1 cellular context compared by ENCODE assay signal in the genomic region with DNA sequence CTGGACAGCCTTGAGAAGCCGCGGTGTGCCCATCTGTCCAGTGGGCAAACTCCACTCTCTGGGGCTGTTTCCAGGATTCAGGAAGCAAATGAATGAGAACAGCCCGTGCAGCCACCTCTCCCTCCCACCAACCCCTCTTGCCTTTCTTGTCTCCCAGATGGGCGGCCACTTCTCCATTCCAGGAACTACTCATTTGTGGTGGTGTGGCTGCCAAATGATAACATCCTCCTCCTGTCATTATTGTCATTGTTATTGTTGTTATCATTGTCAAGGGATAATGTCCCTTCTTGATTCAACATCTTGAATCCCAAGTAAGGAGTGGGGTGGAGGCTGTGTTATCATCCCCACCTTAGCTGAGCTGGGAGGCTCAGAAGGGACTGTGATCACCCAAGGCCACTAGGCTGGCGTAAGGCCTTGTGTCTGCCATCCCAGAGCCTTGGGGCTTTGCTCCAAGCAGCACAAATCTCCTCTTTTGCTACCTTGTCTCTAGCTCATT.
TF ChIP-seq lines count a peak whose summit lies in the region.

No MANE protein-coding gene starts in this region.

TF ChIP-seq in K562, 482 proteins besides CTCF, POLR2A, EP300 and RAD21 (continued from another document and continues in another):
- TF ChIP-seq, protein P1, sequence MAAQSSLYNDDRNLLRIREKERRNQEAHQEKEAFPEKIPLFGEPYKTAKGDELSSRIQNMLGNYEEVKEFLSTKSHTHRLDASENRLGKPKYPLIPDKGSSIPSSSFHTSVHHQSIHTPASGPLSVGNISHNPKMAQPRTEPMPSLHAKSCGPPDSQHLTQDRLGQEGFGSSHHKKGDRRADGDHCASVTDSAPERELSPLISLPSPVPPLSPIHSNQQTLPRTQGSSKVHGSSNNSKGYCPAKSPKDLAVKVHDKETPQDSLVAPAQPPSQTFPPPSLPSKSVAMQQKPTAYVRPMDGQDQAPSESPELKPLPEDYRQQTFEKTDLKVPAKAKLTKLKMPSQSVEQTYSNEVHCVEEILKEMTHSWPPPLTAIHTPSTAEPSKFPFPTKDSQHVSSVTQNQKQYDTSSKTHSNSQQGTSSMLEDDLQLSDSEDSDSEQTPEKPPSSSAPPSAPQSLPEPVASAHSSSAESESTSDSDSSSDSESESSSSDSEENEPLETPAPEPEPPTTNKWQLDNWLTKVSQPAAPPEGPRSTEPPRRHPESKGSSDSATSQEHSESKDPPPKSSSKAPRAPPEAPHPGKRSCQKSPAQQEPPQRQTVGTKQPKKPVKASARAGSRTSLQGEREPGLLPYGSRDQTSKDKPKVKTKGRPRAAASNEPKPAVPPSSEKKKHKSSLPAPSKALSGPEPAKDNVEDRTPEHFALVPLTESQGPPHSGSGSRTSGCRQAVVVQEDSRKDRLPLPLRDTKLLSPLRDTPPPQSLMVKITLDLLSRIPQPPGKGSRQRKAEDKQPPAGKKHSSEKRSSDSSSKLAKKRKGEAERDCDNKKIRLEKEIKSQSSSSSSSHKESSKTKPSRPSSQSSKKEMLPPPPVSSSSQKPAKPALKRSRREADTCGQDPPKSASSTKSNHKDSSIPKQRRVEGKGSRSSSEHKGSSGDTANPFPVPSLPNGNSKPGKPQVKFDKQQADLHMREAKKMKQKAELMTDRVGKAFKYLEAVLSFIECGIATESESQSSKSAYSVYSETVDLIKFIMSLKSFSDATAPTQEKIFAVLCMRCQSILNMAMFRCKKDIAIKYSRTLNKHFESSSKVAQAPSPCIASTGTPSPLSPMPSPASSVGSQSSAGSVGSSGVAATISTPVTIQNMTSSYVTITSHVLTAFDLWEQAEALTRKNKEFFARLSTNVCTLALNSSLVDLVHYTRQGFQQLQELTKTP (IDR thresholded peaks at IDR 0.05; ENCODE audit: low read depth in 1 of 2, partially characterized antibody in 2 of 2): no peak
- TF ChIP-seq HEY1 (CRISPR knock-in tag; IDR thresholded peaks at IDR 0.05; ENCODE audit: borderline replicate concordance) (no peak), POLR3A (IDR thresholded peaks at IDR 0.05; ENCODE audit: borderline replicate concordance, extremely low read depth, insufficient read depth, insufficient read length) (no peak), ZNF707 (CRISPR knock-in tag; conservative IDR thresholded peaks at IDR 0.05) (peak; percentile 81), SMARCE1 (IDR thresholded peaks at IDR 0.05) (peak; percentile 47; the same call in 1 of the 2 replicates), CREM (IDR thresholded peaks at IDR 0.05; ENCODE audit: low read depth) (no peak), NFIC (IDR thresholded peaks at IDR 0.05) (peak; percentile 66), TRIM24 (IDR thresholded peaks at IDR 0.05) (peak in 1 of 2 experiments; percentile 62; a peak in 2 of 4 replicates), ZNF76 (CRISPR knock-in tag; IDR thresholded peaks at IDR 0.05; ENCODE audit: borderline replicate concordance) (no peak), HDGF (IDR thresholded peaks at IDR 0.05) (no peak), MYC (IDR thresholded peaks at IDR 0.05; ENCODE audit: low read depth, low read length) (peak; percentile 46; the same call in 1 of the 2 replicates), MYC (CRISPR knock-in tag; IDR thresholded peaks at IDR 0.05; ENCODE audit: borderline replicate concordance, low read depth) (no peak), ATF7 (IDR thresholded peaks at IDR 0.05) (peak; percentile 58), SAFB2 (IDR thresholded peaks at IDR 0.05; ENCODE audit: borderline replicate concordance, low read depth, low read length, severe bottlenecking) (no peak), RHOXF2B (CRISPR knock-in tag; conservative IDR thresholded peaks at IDR 0.05) (no peak), JUNB (CRISPR knock-in tag; conservative IDR thresholded peaks at IDR 0.05) (no peak), ZNF699 (CRISPR knock-in tag; IDR thresholded peaks at IDR 0.05; ENCODE audit: insufficient replicate concordance) (no peak), FOXK2 (conservative IDR thresholded peaks at IDR 0.05 in 1 of 2, IDR thresholded peaks at IDR 0.05 in 1 of 2; ENCODE audit: low read depth in 2 of 2) (peak; percentile 81 to 88), ARID1B (IDR thresholded peaks at IDR 0.05) (peak; percentile 92), ARHGAP35 (IDR thresholded peaks at IDR 0.05; ENCODE audit: partially characterized antibody) (no peak), HDAC6 (IDR thresholded peaks at IDR 0.05; ENCODE audit: low read depth, low read length) (no peak), YY1 (IDR thresholded peaks at IDR 0.05; ENCODE audit: borderline replicate concordance in 1 of 3, control insufficient read depth in 1 of 3, extremely low read depth in 1 of 3, insufficient read depth in 3 of 3, insufficient read length in 1 of 3, insufficient replicate concordance in 2 of 3, low read depth in 1 of 3, low read length in 2 of 3) (no peak), ZNF551 (CRISPR knock-in tag; IDR thresholded peaks at IDR 0.05) (no peak), NFE2 (IDR thresholded peaks at IDR 0.05; ENCODE audit: low read depth) (peak; percentile 64), TEAD2 (tag; IDR thresholded peaks at IDR 0.05) (no peak), TBP (optimal IDR thresholded peaks at IDR 0.05; ENCODE audit: low read depth, low read length) (peak; percentile 45), GTF2E2 (tag; IDR thresholded peaks at IDR 0.05) (no peak), TFAM (CRISPR knock-in tag; conservative IDR thresholded peaks at IDR 0.05) (no peak), NFE2L1 (tag; IDR thresholded peaks at IDR 0.05; ENCODE audit: borderline replicate concordance, low read depth) (no peak), HDAC2 (IDR thresholded peaks at IDR 0.05) (peak; percentile 86; the same call in 1 of the 2 replicates)
- TF ChIP-seq, protein P2, sequence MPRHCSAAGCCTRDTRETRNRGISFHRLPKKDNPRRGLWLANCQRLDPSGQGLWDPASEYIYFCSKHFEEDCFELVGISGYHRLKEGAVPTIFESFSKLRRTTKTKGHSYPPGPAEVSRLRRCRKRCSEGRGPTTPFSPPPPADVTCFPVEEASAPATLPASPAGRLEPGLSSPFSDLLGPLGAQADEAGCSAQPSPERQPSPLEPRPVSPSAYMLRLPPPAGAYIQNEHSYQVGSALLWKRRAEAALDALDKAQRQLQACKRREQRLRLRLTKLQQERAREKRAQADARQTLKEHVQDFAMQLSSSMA (CRISPR knock-in tag; IDR thresholded peaks at IDR 0.05): no peak
- TF ChIP-seq, protein P3, sequence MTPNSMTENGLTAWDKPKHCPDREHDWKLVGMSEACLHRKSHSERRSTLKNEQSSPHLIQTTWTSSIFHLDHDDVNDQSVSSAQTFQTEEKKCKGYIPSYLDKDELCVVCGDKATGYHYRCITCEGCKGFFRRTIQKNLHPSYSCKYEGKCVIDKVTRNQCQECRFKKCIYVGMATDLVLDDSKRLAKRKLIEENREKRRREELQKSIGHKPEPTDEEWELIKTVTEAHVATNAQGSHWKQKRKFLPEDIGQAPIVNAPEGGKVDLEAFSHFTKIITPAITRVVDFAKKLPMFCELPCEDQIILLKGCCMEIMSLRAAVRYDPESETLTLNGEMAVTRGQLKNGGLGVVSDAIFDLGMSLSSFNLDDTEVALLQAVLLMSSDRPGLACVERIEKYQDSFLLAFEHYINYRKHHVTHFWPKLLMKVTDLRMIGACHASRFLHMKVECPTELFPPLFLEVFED (CRISPR knock-in tag; conservative IDR thresholded peaks at IDR 0.05): no peak
- TF ChIP-seq, protein P4, sequence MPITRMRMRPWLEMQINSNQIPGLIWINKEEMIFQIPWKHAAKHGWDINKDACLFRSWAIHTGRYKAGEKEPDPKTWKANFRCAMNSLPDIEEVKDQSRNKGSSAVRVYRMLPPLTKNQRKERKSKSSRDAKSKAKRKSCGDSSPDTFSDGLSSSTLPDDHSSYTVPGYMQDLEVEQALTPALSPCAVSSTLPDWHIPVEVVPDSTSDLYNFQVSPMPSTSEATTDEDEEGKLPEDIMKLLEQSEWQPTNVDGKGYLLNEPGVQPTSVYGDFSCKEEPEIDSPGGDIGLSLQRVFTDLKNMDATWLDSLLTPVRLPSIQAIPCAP (CRISPR knock-in tag; IDR thresholded peaks at IDR 0.05; ENCODE audit: borderline replicate concordance): no peak
- TF ChIP-seq, protein P5, sequence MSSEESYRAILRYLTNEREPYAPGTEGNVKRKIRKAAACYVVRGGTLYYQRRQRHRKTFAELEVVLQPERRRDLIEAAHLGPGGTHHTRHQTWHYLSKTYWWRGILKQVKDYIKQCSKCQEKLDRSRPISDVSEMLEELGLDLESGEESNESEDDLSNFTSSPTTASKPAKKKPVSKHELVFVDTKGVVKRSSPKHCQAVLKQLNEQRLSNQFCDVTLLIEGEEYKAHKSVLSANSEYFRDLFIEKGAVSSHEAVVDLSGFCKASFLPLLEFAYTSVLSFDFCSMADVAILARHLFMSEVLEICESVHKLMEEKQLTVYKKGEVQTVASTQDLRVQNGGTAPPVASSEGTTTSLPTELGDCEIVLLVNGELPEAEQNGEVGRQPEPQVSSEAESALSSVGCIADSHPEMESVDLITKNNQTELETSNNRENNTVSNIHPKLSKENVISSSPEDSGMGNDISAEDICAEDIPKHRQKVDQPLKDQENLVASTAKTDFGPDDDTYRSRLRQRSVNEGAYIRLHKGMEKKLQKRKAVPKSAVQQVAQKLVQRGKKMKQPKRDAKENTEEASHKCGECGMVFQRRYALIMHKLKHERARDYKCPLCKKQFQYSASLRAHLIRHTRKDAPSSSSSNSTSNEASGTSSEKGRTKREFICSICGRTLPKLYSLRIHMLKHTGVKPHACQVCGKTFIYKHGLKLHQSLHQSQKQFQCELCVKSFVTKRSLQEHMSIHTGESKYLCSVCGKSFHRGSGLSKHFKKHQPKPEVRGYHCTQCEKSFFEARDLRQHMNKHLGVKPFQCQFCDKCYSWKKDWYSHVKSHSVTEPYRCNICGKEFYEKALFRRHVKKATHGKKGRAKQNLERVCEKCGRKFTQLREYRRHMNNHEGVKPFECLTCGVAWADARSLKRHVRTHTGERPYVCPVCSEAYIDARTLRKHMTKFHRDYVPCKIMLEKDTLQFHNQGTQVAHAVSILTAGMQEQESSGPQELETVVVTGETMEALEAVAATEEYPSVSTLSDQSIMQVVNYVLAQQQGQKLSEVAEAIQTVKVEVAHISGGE (CRISPR knock-in tag; IDR thresholded peaks at IDR 0.05): peak in 1 of 3 experiments; percentile 48; a peak in 1 of 6 replicates
- TF ChIP-seq, protein P6, sequence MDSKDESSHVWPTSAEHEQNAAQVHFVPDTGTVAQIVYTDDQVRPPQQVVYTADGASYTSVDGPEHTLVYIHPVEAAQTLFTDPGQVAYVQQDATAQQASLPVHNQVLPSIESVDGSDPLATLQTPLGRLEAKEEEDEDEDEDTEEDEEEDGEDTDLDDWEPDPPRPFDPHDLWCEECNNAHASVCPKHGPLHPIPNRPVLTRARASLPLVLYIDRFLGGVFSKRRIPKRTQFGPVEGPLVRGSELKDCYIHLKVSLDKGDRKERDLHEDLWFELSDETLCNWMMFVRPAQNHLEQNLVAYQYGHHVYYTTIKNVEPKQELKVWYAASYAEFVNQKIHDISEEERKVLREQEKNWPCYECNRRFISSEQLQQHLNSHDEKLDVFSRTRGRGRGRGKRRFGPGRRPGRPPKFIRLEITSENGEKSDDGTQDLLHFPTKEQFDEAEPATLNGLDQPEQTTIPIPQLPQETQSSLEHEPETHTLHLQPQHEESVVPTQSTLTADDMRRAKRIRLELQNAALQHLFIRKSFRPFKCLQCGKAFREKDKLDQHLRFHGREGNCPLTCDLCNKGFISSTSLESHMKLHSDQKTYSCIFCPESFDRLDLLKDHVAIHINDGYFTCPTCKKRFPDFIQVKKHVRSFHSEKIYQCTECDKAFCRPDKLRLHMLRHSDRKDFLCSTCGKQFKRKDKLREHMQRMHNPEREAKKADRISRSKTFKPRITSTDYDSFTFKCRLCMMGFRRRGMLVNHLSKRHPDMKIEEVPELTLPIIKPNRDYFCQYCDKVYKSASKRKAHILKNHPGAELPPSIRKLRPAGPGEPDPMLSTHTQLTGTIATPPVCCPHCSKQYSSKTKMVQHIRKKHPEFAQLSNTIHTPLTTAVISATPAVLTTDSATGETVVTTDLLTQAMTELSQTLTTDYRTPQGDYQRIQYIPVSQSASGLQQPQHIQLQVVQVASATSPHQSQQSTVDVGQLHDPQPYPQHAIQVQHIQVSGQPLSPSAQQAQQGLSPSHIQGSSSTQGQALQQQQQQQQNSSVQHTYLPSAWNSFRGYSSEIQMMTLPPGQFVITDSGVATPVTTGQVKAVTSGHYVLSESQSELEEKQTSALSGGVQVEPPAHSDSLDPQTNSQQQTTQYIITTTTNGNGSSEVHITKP (IDR thresholded peaks at IDR 0.05; ENCODE audit: partially characterized antibody): no peak
- TF ChIP-seq, protein P7, sequence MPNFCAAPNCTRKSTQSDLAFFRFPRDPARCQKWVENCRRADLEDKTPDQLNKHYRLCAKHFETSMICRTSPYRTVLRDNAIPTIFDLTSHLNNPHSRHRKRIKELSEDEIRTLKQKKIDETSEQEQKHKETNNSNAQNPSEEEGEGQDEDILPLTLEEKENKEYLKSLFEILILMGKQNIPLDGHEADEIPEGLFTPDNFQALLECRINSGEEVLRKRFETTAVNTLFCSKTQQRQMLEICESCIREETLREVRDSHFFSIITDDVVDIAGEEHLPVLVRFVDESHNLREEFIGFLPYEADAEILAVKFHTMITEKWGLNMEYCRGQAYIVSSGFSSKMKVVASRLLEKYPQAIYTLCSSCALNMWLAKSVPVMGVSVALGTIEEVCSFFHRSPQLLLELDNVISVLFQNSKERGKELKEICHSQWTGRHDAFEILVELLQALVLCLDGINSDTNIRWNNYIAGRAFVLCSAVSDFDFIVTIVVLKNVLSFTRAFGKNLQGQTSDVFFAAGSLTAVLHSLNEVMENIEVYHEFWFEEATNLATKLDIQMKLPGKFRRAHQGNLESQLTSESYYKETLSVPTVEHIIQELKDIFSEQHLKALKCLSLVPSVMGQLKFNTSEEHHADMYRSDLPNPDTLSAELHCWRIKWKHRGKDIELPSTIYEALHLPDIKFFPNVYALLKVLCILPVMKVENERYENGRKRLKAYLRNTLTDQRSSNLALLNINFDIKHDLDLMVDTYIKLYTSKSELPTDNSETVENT (CRISPR knock-in tag; IDR thresholded peaks at IDR 0.05): no peak
- TF ChIP-seq, protein P8, sequence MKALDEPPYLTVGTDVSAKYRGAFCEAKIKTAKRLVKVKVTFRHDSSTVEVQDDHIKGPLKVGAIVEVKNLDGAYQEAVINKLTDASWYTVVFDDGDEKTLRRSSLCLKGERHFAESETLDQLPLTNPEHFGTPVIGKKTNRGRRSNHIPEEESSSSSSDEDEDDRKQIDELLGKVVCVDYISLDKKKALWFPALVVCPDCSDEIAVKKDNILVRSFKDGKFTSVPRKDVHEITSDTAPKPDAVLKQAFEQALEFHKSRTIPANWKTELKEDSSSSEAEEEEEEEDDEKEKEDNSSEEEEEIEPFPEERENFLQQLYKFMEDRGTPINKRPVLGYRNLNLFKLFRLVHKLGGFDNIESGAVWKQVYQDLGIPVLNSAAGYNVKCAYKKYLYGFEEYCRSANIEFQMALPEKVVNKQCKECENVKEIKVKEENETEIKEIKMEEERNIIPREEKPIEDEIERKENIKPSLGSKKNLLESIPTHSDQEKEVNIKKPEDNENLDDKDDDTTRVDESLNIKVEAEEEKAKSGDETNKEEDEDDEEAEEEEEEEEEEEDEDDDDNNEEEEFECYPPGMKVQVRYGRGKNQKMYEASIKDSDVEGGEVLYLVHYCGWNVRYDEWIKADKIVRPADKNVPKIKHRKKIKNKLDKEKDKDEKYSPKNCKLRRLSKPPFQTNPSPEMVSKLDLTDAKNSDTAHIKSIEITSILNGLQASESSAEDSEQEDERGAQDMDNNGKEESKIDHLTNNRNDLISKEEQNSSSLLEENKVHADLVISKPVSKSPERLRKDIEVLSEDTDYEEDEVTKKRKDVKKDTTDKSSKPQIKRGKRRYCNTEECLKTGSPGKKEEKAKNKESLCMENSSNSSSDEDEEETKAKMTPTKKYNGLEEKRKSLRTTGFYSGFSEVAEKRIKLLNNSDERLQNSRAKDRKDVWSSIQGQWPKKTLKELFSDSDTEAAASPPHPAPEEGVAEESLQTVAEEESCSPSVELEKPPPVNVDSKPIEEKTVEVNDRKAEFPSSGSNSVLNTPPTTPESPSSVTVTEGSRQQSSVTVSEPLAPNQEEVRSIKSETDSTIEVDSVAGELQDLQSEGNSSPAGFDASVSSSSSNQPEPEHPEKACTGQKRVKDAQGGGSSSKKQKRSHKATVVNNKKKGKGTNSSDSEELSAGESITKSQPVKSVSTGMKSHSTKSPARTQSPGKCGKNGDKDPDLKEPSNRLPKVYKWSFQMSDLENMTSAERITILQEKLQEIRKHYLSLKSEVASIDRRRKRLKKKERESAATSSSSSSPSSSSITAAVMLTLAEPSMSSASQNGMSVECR (CRISPR knock-in tag; IDR thresholded peaks at IDR 0.05): no peak
